ENCODE assay signal across 9 cellular contexts in genomic region chr11:133956650-133957633, GRCh38. TPM values are rescaled to one million over a fixed set of nuclear protein-coding genes. Genes with fewer than 3 reads are reported as not detected.
DNase-seq lines count a peak whose midpoint lies in the region; ATAC-seq, FAIRE-seq and TF ChIP-seq lines count a peak whose summit lies in the region.
"Had no signal": no experiment of that assay in that cellular context is flagged by ENCODE, and none has a peak within 500 bp of the region (broad histone marks: within the 10 kb centered on the region; RNA-seq: fewer than 3 reads in every experiment).

Gene IGSF9B, minus strand, starts transcription at chr11:133956968. Its CDS starts 214 bp downstream, at chr11:133956754.

- no peak for FAIRE-seq in D721Med (lab: Jason Lieb, UNC)

- no peaks in the 10 kb centered on the region for H3K9me3 Mint-ChIP-seq in IgD-negative memory B cell
- H3K9me3 Mint-ChIP-seq in progenitor cell of endocrine pancreas (ENCODE audit: low read depth), result no peaks in the 10 kb centered on the region

- peak within 1 kb of the TSS; percentile 79 to 92 (median 88) for H3K4me3 Mint-ChIP-seq in IgD-negative memory B cell
- H3K4me3 Mint-ChIP-seq in progenitor cell of endocrine pancreas (ENCODE audit: low read depth), result peak within 1 kb of the TSS; percentile 90

- peak within 1 kb of the TSS in 2 of 3 donors; percentile 23 to 74 for H3K27ac Mint-ChIP-seq in IgD-negative memory B cell
- no peak within 1 kb of the TSS for H3K27ac Mint-ChIP-seq in progenitor cell of endocrine pancreas

- H3K4me1 ChIP-seq in adrenal gland (replicated peaks in 1 of 2), result peaks cover 9 to 10% of the 10 kb centered on the region in 2 donors
- peaks cover 7 to 54% (median 33%) of the 10 kb centered on the region in 9 donors for H3K4me1 ChIP-seq in heart right ventricle
- H3K4me1 ChIP-seq in upper lobe of left lung, result peaks cover 17 to 34% (median 25%) of the 10 kb centered on the region in 4 donors

- peaks cover 41% of the 10 kb centered on the region for H3K27me3 Mint-ChIP-seq in IgD-negative memory B cell
- peaks cover 76% of the 10 kb centered on the region for H3K27me3 Mint-ChIP-seq in progenitor cell of endocrine pancreas

- no peak for TF ChIP-seq EP300 in upper lobe of left lung (IDR thresholded peaks at IDR 0.05)

- intact Hi-C loops in adrenal gland (cut with DNase I), result no loop called here
- intact Hi-C loops in heart right ventricle (cut with DNase I), result loop anchor here in 4 of 10 donors (5.0 kb wide), 3 partner anchors 70 to 80 kb away; no protein-coding TSS in a partner anchor

- ATAC-seq in GM21515 (IDR thresholded peaks at IDR 0.05; ENCODE audit: unreplicated experiment), result peak; percentile 98
- ATAC-seq in SK-N-SH treated with all-trans-retinoic acid at 6 μM for 48 hours, result peak; percentile 97
- ATAC-seq in heart right ventricle, result peak; percentile 78 to 90 (median 88)
- peak; percentile 92 to 93 for ATAC-seq in upper lobe of left lung (ENCODE audit: low FRiP score in 2 of 2)

- peaks cover 4 to 16% (median 8%) of the 10 kb centered on the region in 3 donors for H3K4me1 Mint-ChIP-seq in IgD-negative memory B cell
- H3K4me1 Mint-ChIP-seq in progenitor cell of endocrine pancreas (ENCODE audit: low read depth), result peaks cover 14% of the 10 kb centered on the region

- peak within 1 kb of the TSS in 1 of 5 donors; percentile 68 for H3K27ac ChIP-seq in adrenal gland
- peak within 1 kb of the TSS; percentile 67 to 96 (median 90) for H3K27ac ChIP-seq in heart right ventricle
- H3K27ac ChIP-seq in upper lobe of left lung, result peak within 1 kb of the TSS in 2 of 4 donors; percentile 32 to 51

- TF ChIP-seq POLR2A in adrenal gland (IDR thresholded peaks at IDR 0.05), result peak; percentile 29 to 62
- TF ChIP-seq POLR2A in upper lobe of left lung (IDR thresholded peaks at IDR 0.05), result peak in 1 of 4 donors; percentile 41

- H3K4me3 ChIP-seq in adrenal gland (peak within 1 kb of the TSS in 2 of 4 donors; percentile 14 to 56), heart right ventricle (peak within 1 kb of the TSS; percentile 47 to 73 (median 68)), upper lobe of left lung (peak within 1 kb of the TSS; percentile 39 to 71 (median 60))

- H3K9me3 ChIP-seq in adrenal gland (replicated peaks in 1 of 3), result no peaks in the 10 kb centered on the region
- H3K9me3 ChIP-seq in heart right ventricle, result no peaks in the 10 kb centered on the region
- no peaks in the 10 kb centered on the region for H3K9me3 ChIP-seq in upper lobe of left lung

- H3K36me3 ChIP-seq in adrenal gland (replicated peaks in 1 of 2) (no peaks in the 10 kb centered on the region), heart right ventricle (no peaks in the 10 kb centered on the region), upper lobe of left lung (no peaks in the 10 kb centered on the region)

- WGBS in adrenal gland, 4 donors, result 1 to 2% (median 1%) methylated on average over 29 to 100 of the region's 100 CpGs
- 1% methylated on average over 94 to 100 of the region's 100 CpGs for WGBS in heart right ventricle, 2 donors
- WGBS in upper lobe of left lung, 2 donors, result 6 to 7% methylated on average over 15 to 38 of the region's 100 CpGs

- peak; percentile 99 for DNase-seq in D721Med (ENCODE audit: insufficient read length, low spot score)
- DNase-seq in adrenal gland, result peak; percentile 77 to 92 (median 85)
- DNase-seq in heart right ventricle, result peak; percentile 86 to 88
- peak; percentile 86 for DNase-seq in progenitor cell of endocrine pancreas (ENCODE audit: low spot score, unreplicated experiment)
- DNase-seq in upper lobe of left lung, result peak; percentile 80 to 98

- H3K36me3 Mint-ChIP-seq in IgD-negative memory B cell, result no peaks in the 10 kb centered on the region
- H3K36me3 Mint-ChIP-seq in progenitor cell of endocrine pancreas (ENCODE audit: insufficient read depth), result no peaks in the 10 kb centered on the region

- H3K27me3 ChIP-seq in adrenal gland (peaks cover 34% of the 10 kb centered on the region), heart right ventricle (peaks cover 0 to 63% (median 6%) of the 10 kb centered on the region in 7 donors), upper lobe of left lung (peaks cover 0 to 27% (median 12%) of the 10 kb centered on the region in 4 donors)

- no peak for TF ChIP-seq CTCF in D721Med (IDR thresholded peaks at IDR 0.05; ENCODE audit: insufficient read depth, missing control alignments)
- TF ChIP-seq CTCF in adrenal gland (IDR thresholded peaks at IDR 0.05), result no peak
- no peak for TF ChIP-seq CTCF in heart right ventricle (IDR thresholded peaks at IDR 0.05)
- no peak for TF ChIP-seq CTCF in progenitor cell of endocrine pancreas (IDR thresholded peaks at IDR 0.05; ENCODE audit: unreplicated experiment)
- TF ChIP-seq CTCF in upper lobe of left lung (IDR thresholded peaks at IDR 0.05), result no peak

TF ChIP-seq in SK-N-SH treated with all-trans-retinoic acid at 6 μM for 48 hours, 23 proteins besides CTCF, POLR2A, EP300 and RAD21:
- no peak for TF ChIP-seq ZNF70 (CRISPR knock-in tag; IDR thresholded peaks at IDR 0.05)
- TF ChIP-seq CREB5 (CRISPR knock-in tag; IDR thresholded peaks at IDR 0.05; ENCODE audit: low read depth), result no peak
- TF ChIP-seq ZNF8 (CRISPR knock-in tag; IDR thresholded peaks at IDR 0.05), result no peak
- no peak for TF ChIP-seq PATZ1 (CRISPR knock-in tag; IDR thresholded peaks at IDR 0.05; ENCODE audit: borderline replicate concordance)
- no peak for TF ChIP-seq TOX (CRISPR knock-in tag; IDR thresholded peaks at IDR 0.05; ENCODE audit: borderline replicate concordance)
- no peak for TF ChIP-seq ISL1 (CRISPR knock-in tag; IDR thresholded peaks at IDR 0.05)
- TF ChIP-seq CSRNP3 (CRISPR knock-in tag; IDR thresholded peaks at IDR 0.05), result no peak
- TF ChIP-seq TCF4 (CRISPR knock-in tag; IDR thresholded peaks at IDR 0.05; ENCODE audit: borderline replicate concordance), result no peak

RNA-seq across cellular contexts. Expression of gene IGSF9B, which starts in this region (rescaled TPM):
- polyA plus RNA-seq in IgD-negative memory B cell, result not detected
- 1 to 10 TPM in 4 of 8 donors, under 1 TPM in 4; 0.12 to 5.3 (median 1.2) TPM for total RNA-seq in adrenal gland
- polyA plus RNA-seq in adrenal gland, result 10 to 100 TPM in 1 of 3 donors, 1 to 10 TPM in 2; 1.8 to 23.4 (median 2.3) TPM
- total RNA-seq in heart right ventricle, result 10 to 100 TPM; 31.0 to 72.3 (median 50.1) TPM
- 10 to 100 TPM in 1 of 2 donors, 1 to 10 TPM in 1; 6.7 to 37.2 TPM for polyA plus RNA-seq in heart right ventricle
- 7.8 and 9.4 TPM in 2 replicates for total RNA-seq in progenitor cell of endocrine pancreas
- total RNA-seq in upper lobe of left lung, result 10 to 100 TPM in 2 of 6 donors, 1 to 10 TPM in 4; 1.6 to 13.6 (median 5.3) TPM
- total RNA-seq: glomerular endothelial cell had no signal
